10 cellular contexts compared by ENCODE assay signal in genomic region chr5:127536687-127537086, GRCh38. TPM values are rescaled to one million over a fixed set of nuclear protein-coding genes. Genes with fewer than 3 reads are reported as not detected.
A peak's percentile ranks its signal among the peaks of the same experiment; 100 is the strongest.
DNase-seq lines count a peak whose midpoint lies in the region; ATAC-seq, FAIRE-seq and TF ChIP-seq lines count a peak whose summit lies in the region.
"Had no signal": no experiment of that assay in that cellular context is flagged by ENCODE, and none has a peak within 500 bp of the region (broad histone marks: within the 10 kb centered on the region; RNA-seq: fewer than 3 reads in every experiment).

No MANE protein-coding gene starts in this region.

- no peak for FAIRE-seq in D721Med (lab: Jason Lieb, UNC)

- TF ChIP-seq CTCF in AG04450 (IDR thresholded peaks at IDR 0.05; ENCODE audit: low read depth, low read length) (peak; percentile 46), RWPE1 (conservative IDR thresholded peaks at IDR 0.05; ENCODE audit: low read depth) (peak; percentile 60), hepatocyte (IDR thresholded peaks at IDR 0.05; ENCODE audit: poor library complexity) (peak; percentile 53), D721Med (IDR thresholded peaks at IDR 0.05; ENCODE audit: insufficient read depth, missing control alignments) (no peak)

- peaks cover 9% of the 10 kb centered on the region for H3K36me3 ChIP-seq in hepatocyte (replicated peaks; ENCODE audit: insufficient read depth, low read depth)

- no peak overlapping the region for H3K27ac ChIP-seq in AG04450 (ENCODE audit: low read depth, low read length)
- H3K27ac ChIP-seq in RWPE1: no peak overlapping the region
- H3K27ac ChIP-seq in hepatocyte: no peak overlapping the region
- H3K27ac ChIP-seq: HL-60 had no signal

- CTCF ChIA-PET in AG04450 (lab: Charles Lee): interaction anchor here (0.6 to 2.4 kb wide), 7 partner anchors 9 to 496 kb away, joined by 3 to 9 read pairs (median 4); no protein-coding TSS in a partner anchor
- CTCF ChIA-PET in RWPE1 (lab: Yijun Ruan, JAX): interaction anchor here (0.5 to 1.0 kb wide), 6 partner anchors 30 to 851 kb away, joined by 3 to 4 read pairs (median 3); no protein-coding TSS in a partner anchor

- WGBS in hepatocyte (ENCODE audit: low lambda C conversion rate, missing lambda C conversion rate): 83% methylated on average over 2 of the region's 2 CpGs

- no peaks in the 10 kb centered on the region for H3K9me2 ChIP-seq in hepatocyte (replicated peaks; ENCODE audit: insufficient read depth)

- H3K9me3 ChIP-seq in AG04450 (ENCODE audit: control insufficient read depth, insufficient read depth, low read length) (no peaks in the 10 kb centered on the region), hepatocyte (ENCODE audit: low read depth) (no peaks in the 10 kb centered on the region)

- H3K4me3 ChIP-seq in AG04450 (ENCODE audit: low read depth, low read length) (no peak overlapping the region), hepatocyte (no peak overlapping the region)

- no peaks in the 10 kb centered on the region for H3K27me3 ChIP-seq in AG04450 (ENCODE audit: control insufficient read depth, insufficient read depth, low read length)
- H3K27me3 ChIP-seq in hepatocyte: no peaks in the 10 kb centered on the region

- H2AFZ ChIP-seq in hepatocyte: no peak overlapping the region

- no peak overlapping the region for H3K4me2 ChIP-seq in hepatocyte

- no peaks in the 10 kb centered on the region for H3K4me1 ChIP-seq in hepatocyte (ENCODE audit: insufficient read depth)

- no peaks in the 10 kb centered on the region for H4K20me1 ChIP-seq in hepatocyte (ENCODE audit: insufficient read depth, poor library complexity, severe bottlenecking)

- ATAC-seq in GM18867 (IDR thresholded peaks at IDR 0.05; ENCODE audit: unreplicated experiment): no peak

- DNase-seq in AG04450 (ENCODE audit: low read depth, low spot score): no peak
- peak; percentile 19 for DNase-seq in GM03348 (ENCODE audit: low spot score)
- DNase-seq in RWPE1 (ENCODE audit: low spot score): no peak
- DNase-seq in hepatocyte (ENCODE audit: low spot score): no peak
- no peak for DNase-seq in glomerular visceral epithelial cell (ENCODE audit: extremely low spot score)
- DNase-seq in D721Med (ENCODE audit: insufficient read length, low spot score): no peak
- no peak for DNase-seq in activated CD8-positive, alpha-beta memory T cell treated with anti-CD3 and anti-CD28 coated beads for 24 hours
- DNase-seq: substantia nigra had no signal

- POLR2A ChIA-PET in AG04450 (lab: Yijun Ruan, JAX) (no interaction called here), RWPE1 (lab: Yijun Ruan, JAX; ENCODE audit: low non-redundant PET) (no interaction called here)

- peaks cover 45% of the 10 kb centered on the region for H3K79me2 ChIP-seq in hepatocyte

RNA-seq across cellular contexts. Expression of gene PRRC1, which starts 19.2 kb away (rescaled TPM):
- 108 and 120 TPM in 2 replicates for polyA plus RNA-seq in AG04450 (2011; rRNA removed)
- polyA minus RNA-seq in AG04450 (2011; rRNA and poly(A)+ RNA removed): 154 and 167 TPM in 2 replicates
- 84.0 and 105 TPM in 2 replicates for total RNA-seq in hepatocyte
- polyA plus RNA-seq in hepatocyte: 38.7 and 53.9 TPM in 2 replicates
